1 cellular context compared by ENCODE assay signal in genomic region chr21:15164678-15165303, GRCh38.
TF ChIP-seq lines count a peak whose summit lies in the region.

No MANE protein-coding gene starts in this region.

TF ChIP-seq in HepG2, 621 proteins besides CTCF, POLR2A, EP300 and RAD21 (continued from another document and continues in another):
- TF ChIP-seq PAXIP1 (CRISPR knock-in tag; conservative IDR thresholded peaks at IDR 0.05), result peak; percentile 47; the same call in 1 of the 2 replicates
- no peak for TF ChIP-seq ZNF235 (CRISPR knock-in tag; IDR thresholded peaks at IDR 0.05; ENCODE audit: borderline replicate concordance)
- 0 out of 2 replicates have a peak, but pooled peaks have one; percentile 23 for TF ChIP-seq ARNTL (CRISPR knock-in tag; IDR thresholded peaks at IDR 0.05)
- TF ChIP-seq ARHGAP35 (CRISPR knock-in tag; IDR thresholded peaks at IDR 0.05; ENCODE audit: borderline replicate concordance), result no peak
- TF ChIP-seq CBX2 (IDR thresholded peaks at IDR 0.05; ENCODE audit: low read depth, low read length), result no peak
- TF ChIP-seq CBX2 (CRISPR knock-in tag; IDR thresholded peaks at IDR 0.05; ENCODE audit: low read depth), result no peak
- no peak for TF ChIP-seq THAP9 (CRISPR knock-in tag; IDR thresholded peaks at IDR 0.05; ENCODE audit: borderline replicate concordance)
- TF ChIP-seq ARID5B (CRISPR knock-in tag; IDR thresholded peaks at IDR 0.05), result peak; percentile 91
- peak; percentile 73; the same call in 1 of the 2 replicates for TF ChIP-seq HOMEZ (CRISPR knock-in tag; IDR thresholded peaks at IDR 0.05; ENCODE audit: low read depth)
- TF ChIP-seq MATR3 (CRISPR knock-in tag; IDR thresholded peaks at IDR 0.05), result no peak
- TF ChIP-seq CREB3 (CRISPR knock-in tag; IDR thresholded peaks at IDR 0.05), result no peak
- no peak for TF ChIP-seq SOX5 (CRISPR knock-in tag; IDR thresholded peaks at IDR 0.05; ENCODE audit: borderline replicate concordance)
- 0 out of 2 replicates have a peak, but pooled peaks have one; percentile 36 for TF ChIP-seq SP5 (CRISPR knock-in tag; IDR thresholded peaks at IDR 0.05; ENCODE audit: borderline replicate concordance, low read depth)
- no peak for TF ChIP-seq ZFP36L1 (CRISPR knock-in tag; IDR thresholded peaks at IDR 0.05)
- no peak for TF ChIP-seq ZNF274 (CRISPR knock-in tag; IDR thresholded peaks at IDR 0.05)
- no peak for TF ChIP-seq AGO2 (optimal IDR thresholded peaks at IDR 0.05; ENCODE audit: low read depth, low read length)
- TF ChIP-seq CEBPB (IDR thresholded peaks at IDR 0.05; ENCODE audit: borderline replicate concordance, low read depth, low read length), result peak; percentile 65; the same call in 1 of the 2 replicates
- TF ChIP-seq U2AF1 (optimal IDR thresholded peaks at IDR 0.05; ENCODE audit: low read depth, low read length), result no peak
- no peak for TF ChIP-seq EHMT2 (IDR thresholded peaks at IDR 0.05; ENCODE audit: borderline replicate concordance, low read depth, low read length)
- 0 out of 2 replicates have a peak, but pooled peaks have one; percentile 16 for TF ChIP-seq FOXO4 (CRISPR knock-in tag; conservative IDR thresholded peaks at IDR 0.05)
- peak; percentile 57; the same call in 1 of the 2 replicates for TF ChIP-seq NCOA2 (CRISPR knock-in tag; IDR thresholded peaks at IDR 0.05)
- no peak for TF ChIP-seq DNMT1 (CRISPR knock-in tag; IDR thresholded peaks at IDR 0.05)
- no peak for TF ChIP-seq ZNF496 (CRISPR knock-in tag; IDR thresholded peaks at IDR 0.05; ENCODE audit: insufficient replicate concordance)
- TF ChIP-seq MAX (IDR thresholded peaks at IDR 0.05), result no peak
- TF ChIP-seq MYNN (CRISPR knock-in tag; IDR thresholded peaks at IDR 0.05; ENCODE audit: low read depth), result no peak
- no peak for TF ChIP-seq LCORL (IDR thresholded peaks at IDR 0.05)
- TF ChIP-seq LCORL (CRISPR knock-in tag; IDR thresholded peaks at IDR 0.05), result peak; percentile 44; the same call in 1 of the 2 replicates
- TF ChIP-seq ZNF12 (CRISPR knock-in tag; IDR thresholded peaks at IDR 0.05), result peak; percentile 59; the same call in 1 of the 2 replicates
- peak; percentile 88 for TF ChIP-seq HMG20A (CRISPR knock-in tag; IDR thresholded peaks at IDR 0.05; ENCODE audit: borderline replicate concordance)
- peak; percentile 86 for TF ChIP-seq NR2F6 (IDR thresholded peaks at IDR 0.05)
- peak; percentile 84 for TF ChIP-seq NR2F6 (CRISPR knock-in tag; IDR thresholded peaks at IDR 0.05)
- TF ChIP-seq ATF5 (CRISPR knock-in tag; IDR thresholded peaks at IDR 0.05; ENCODE audit: low read depth), result no peak
- TF ChIP-seq ZNF672 (CRISPR knock-in tag; IDR thresholded peaks at IDR 0.05), result no peak
- no peak for TF ChIP-seq CENPX (CRISPR knock-in tag; IDR thresholded peaks at IDR 0.05)
- peak; percentile 63; the same call in 1 of the 2 replicates for TF ChIP-seq FOXA3 (CRISPR knock-in tag; IDR thresholded peaks at IDR 0.05)
- peak; percentile 40; the same call in 1 of the 2 replicates for TF ChIP-seq THAP11 (CRISPR knock-in tag; IDR thresholded peaks at IDR 0.05)
- TF ChIP-seq TRIM24 (CRISPR knock-in tag; IDR thresholded peaks at IDR 0.05), result peak; percentile 93
- TF ChIP-seq ZNF142 (CRISPR knock-in tag; IDR thresholded peaks at IDR 0.05), result no peak
- no peak for TF ChIP-seq ZFP37 (CRISPR knock-in tag; IDR thresholded peaks at IDR 0.05; ENCODE audit: borderline replicate concordance)
